ENCODE assay signal across 8 cellular contexts in the genomic region with DNA sequence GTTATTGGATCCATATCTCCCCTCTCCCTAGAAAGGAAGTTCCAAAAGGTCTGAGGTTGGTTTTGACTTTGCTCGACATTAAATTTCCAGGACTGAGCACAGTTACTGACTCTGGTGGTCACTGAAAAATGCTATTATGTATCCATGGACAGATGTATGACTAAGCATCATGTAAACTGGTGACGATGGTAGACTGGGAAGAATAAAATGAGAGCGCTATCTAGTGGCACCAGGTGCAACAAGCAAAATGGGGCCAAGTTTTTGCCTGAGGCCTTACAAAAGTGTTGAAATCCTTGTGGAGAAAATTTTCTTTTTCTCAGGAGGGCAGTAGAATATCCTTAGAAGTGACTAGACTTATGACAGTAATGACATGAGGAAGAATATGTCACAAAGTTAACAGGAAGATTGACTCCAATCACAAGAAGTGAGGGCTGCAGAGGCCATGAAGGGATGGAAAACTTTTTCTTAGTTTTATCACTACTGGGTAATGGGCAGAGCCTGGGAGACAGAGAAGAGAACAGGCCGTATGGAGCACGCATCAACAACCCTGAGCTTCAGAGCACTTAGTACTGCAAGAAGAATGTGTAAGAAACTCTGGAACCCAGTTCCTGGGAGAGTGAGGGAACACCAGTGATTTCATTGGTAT.
DNase-seq lines count a peak whose midpoint lies in the region; ATAC-seq, FAIRE-seq and TF ChIP-seq lines count a peak whose summit lies in the region.

No MANE protein-coding gene starts in this region.

- TF ChIP-seq POLR2A in K562 (conservative IDR thresholded peaks at IDR 0.05), result no peak
- TF ChIP-seq POLR2A in stomach (IDR thresholded peaks at IDR 0.05), result no peak

- peak; percentile 89 for FAIRE-seq in K562 (lab: Jason Lieb, UNC)

- no peak overlapping the region for H3K4me2 ChIP-seq in K562 (ENCODE audit: insufficient read depth, low read length)

- CTCF ChIA-PET in K562 (lab: Yijun Ruan, JAX; ENCODE audit: low intra/inter-chr PET ratio), result interaction anchor here (0.5 to 9.0 kb wide), 6 partner anchors 25 to 270 kb away, joined by 3 to 106 read pairs (median 4); no protein-coding TSS in a partner anchor

- intact Hi-C loops in K562 (cut with micrococcal nuclease) (loop anchor here (1.0 kb wide), 2 partner anchors 47 to 265 kb away; no protein-coding TSS in a partner anchor), stomach (cut with DNase I; ENCODE audit: low total_unique reads) (no loop called here)

- H3K4me3 ChIP-seq in K562 (no peak overlapping the region), stomach (no peak overlapping the region)

- H3K4me3 Mint-ChIP-seq in immature natural killer cell, result no peak overlapping the region

- H3K9me3 ChIP-seq in K562 (replicated peaks; ENCODE audit: control insufficient read depth, insufficient read depth, low read depth, low read length) (no peaks in the 10 kb centered on the region), stomach (no peaks in the 10 kb centered on the region)

- H3K9me1 ChIP-seq in K562 (ENCODE audit: control insufficient read depth, insufficient read depth, low read length), result no peaks in the 10 kb centered on the region

- H3K27me3 ChIP-seq in K562 (ENCODE audit: control insufficient read depth in 2 of 2, insufficient read depth in 2 of 2, low read length in 2 of 2) (peaks cover 4 to 10% of the 10 kb centered on the region in 2 experiments; a peak in 2 of 5 replicates), stomach (no peaks in the 10 kb centered on the region)

- H3K9ac ChIP-seq in K562 (ENCODE audit: insufficient read depth in 1 of 2, low read depth in 2 of 2, low read length in 2 of 2), result no peak overlapping the region

- in situ Hi-C loops in K562 (cut with MboI), result loop anchor here (25.0 kb wide), 1 partner anchor 250 kb away; no protein-coding TSS in a partner anchor

- H3K27me3 Mint-ChIP-seq in immature natural killer cell (ENCODE audit: low read depth in 3 of 3), result no peaks in the 10 kb centered on the region

- H3K4me1 Mint-ChIP-seq in immature natural killer cell, result no peaks in the 10 kb centered on the region

- TF ChIP-seq CTCF in 22Rv1 (IDR thresholded peaks at IDR 0.05) (peak; percentile 86), K562 (IDR thresholded peaks at IDR 0.05 in 2 of 3, conservative IDR thresholded peaks at IDR 0.05 in 1 of 3; ENCODE audit: insufficient read depth in 2 of 3, low read depth in 1 of 3, low read length in 3 of 3) (peak; percentile 85 to 96 (median 88)), stomach (IDR thresholded peaks at IDR 0.05) (peak in 4 of 7 experiments; percentile 20 to 35 (median 34))

- DNase-seq in EL, result peak; percentile 82
- DNase-seq in NOMO-1 treated with DMSO at 0.1 percent for 48 hours (lab: John Stamatoyannopoulos, UW; ENCODE audit: unreplicated experiment), result peak; percentile 77
- DNase-seq in K562 (ENCODE audit: extremely low read depth in 1 of 4, low spot score in 3 of 4), result peak; percentile 37 to 79 (median 52)
- DNase-seq in immature natural killer cell, result peak in 2 of 3 donors; percentile 12 to 26
- no peak for DNase-seq in stomach
- no peak for DNase-seq in NK-92 (lab: John Stamatoyannopoulos, UW; ENCODE audit: unreplicated experiment)

- POLR2A ChIA-PET in K562 (lab: Yijun Ruan, JAX), result interaction anchor here (0.6 to 1.6 kb wide), 3 partner anchors 11 to 344 kb away, joined by 3 to 4 read pairs (median 3); no protein-coding TSS in a partner anchor

- H3K4me1 ChIP-seq in K562 (replicated peaks in 1 of 2; ENCODE audit: control insufficient read depth in 2 of 2, insufficient read depth in 2 of 2, low read length in 2 of 2) (peaks cover 0 to 4% of the 10 kb centered on the region in 2 experiments; a peak in 1 of 5 replicates), stomach (peaks cover 0 to 31% (median 4%) of the 10 kb centered on the region in 4 donors)

- no peaks in the 10 kb centered on the region for H4K20me1 ChIP-seq in K562 (replicated peaks; ENCODE audit: control insufficient read depth, insufficient read depth, low read length)

- H3K36me3 Mint-ChIP-seq in immature natural killer cell, result no peaks in the 10 kb centered on the region

- WGBS in K562 (ENCODE audit: insufficient coverage, low coverage, missing lambda C conversion rate), result 2% methylated on average over 5 of the region's 5 CpGs
- whole genome bisulfite sequencing in stomach, 5 donors, result 45 to 61% (median 52%) methylated on average over 5 of the region's 5 CpGs

- no TSS peak for BruUV-seq in K562 (replicated peaks; lab: Mats Ljungman, UMichigan)

- H3K27ac Mint-ChIP-seq in immature natural killer cell, result no peak overlapping the region

- H3K36me3 ChIP-seq in K562 (ENCODE audit: control insufficient read depth, insufficient read depth, low read length) (no peaks in the 10 kb centered on the region), stomach (no peaks in the 10 kb centered on the region)

- H3K79me2 ChIP-seq in K562 (ENCODE audit: control insufficient read depth, insufficient read depth, low read length), result no peaks in the 10 kb centered on the region

- no peaks in the 10 kb centered on the region for H3K9me3 Mint-ChIP-seq in immature natural killer cell

- peak; percentile 61 for ATAC-seq in HG03354 (IDR thresholded peaks at IDR 0.05; ENCODE audit: poor library complexity, severe bottlenecking, unreplicated experiment)
- ATAC-seq in K562, result peak; percentile 98

- H3K27ac ChIP-seq in 22Rv1 (no peak overlapping the region), K562 (ENCODE audit: extremely low read depth, low read depth, low read length) (no peak overlapping the region), stomach (no peak overlapping the region)

- peak overlapping the region; percentile 61 for H2AFZ ChIP-seq in K562 (ENCODE audit: low read depth, low read length)

- peak; percentile 32; the same call in 1 of the 2 replicates for TF ChIP-seq EP300 in K562 (IDR thresholded peaks at IDR 0.05; ENCODE audit: low read length)
- no peak for TF ChIP-seq EP300 in stomach (IDR thresholded peaks at IDR 0.05)

- peak; percentile 92 to 96 for TF ChIP-seq RAD21 in K562 (CRISPR knock-in tag; conservative IDR thresholded peaks at IDR 0.05 in 1 of 2, IDR thresholded peaks at IDR 0.05 in 1 of 2)

TF ChIP-seq in K562, 482 proteins besides CTCF, POLR2A, EP300 and RAD21 (continues in another document):
- TF ChIP-seq MYBL2 (IDR thresholded peaks at IDR 0.05; ENCODE audit: low read depth) (no peak), MYBL2 (CRISPR knock-in tag; IDR thresholded peaks at IDR 0.05; ENCODE audit: borderline replicate concordance) (no peak), SP2 (IDR thresholded peaks at IDR 0.05; ENCODE audit: extremely low read depth, low read depth, low read length, poor library complexity, severe bottlenecking) (no peak), CC2D1A (IDR thresholded peaks at IDR 0.05) (0 out of 2 replicates have a peak, but pooled peaks have one; percentile 70), ATF7 (IDR thresholded peaks at IDR 0.05) (peak; percentile 70), KLF16 (IDR thresholded peaks at IDR 0.05) (0 out of 2 replicates have a peak, but pooled peaks have one; percentile 11), RHOXF2B (CRISPR knock-in tag; conservative IDR thresholded peaks at IDR 0.05) (no peak), BACH1 (tag; IDR thresholded peaks at IDR 0.05) (0 out of 2 replicates have a peak, but pooled peaks have one; percentile 37), JUND (IDR thresholded peaks at IDR 0.05; ENCODE audit: borderline replicate concordance, low read depth, low read length) (peak; percentile 79), JUND (tag; IDR thresholded peaks at IDR 0.05; ENCODE audit: borderline replicate concordance, low read depth, low read length) (peak; percentile 78; the same call in 1 of the 3 replicates), ATF4 (CRISPR knock-in tag; IDR thresholded peaks at IDR 0.05) (no peak), FOXM1 (IDR thresholded peaks at IDR 0.05; ENCODE audit: low read depth) (no peak), FOXM1 (CRISPR knock-in tag; IDR thresholded peaks at IDR 0.05; ENCODE audit: low read depth) (no peak), JUN (IDR thresholded peaks at IDR 0.05; ENCODE audit: borderline replicate concordance, low read depth, low read length) (peak; percentile 58; the same call in 1 of the 2 replicates), JUN (CRISPR knock-in tag; IDR thresholded peaks at IDR 0.05; ENCODE audit: borderline replicate concordance) (no peak), RB1 (IDR thresholded peaks at IDR 0.05; ENCODE audit: low read depth) (peak; percentile 21; the same call in 1 of the 2 replicates), FIP1L1 (IDR thresholded peaks at IDR 0.05; ENCODE audit: low read depth, low read length, poor library complexity, severe bottlenecking) (no peak), CEBPG (CRISPR knock-in tag; IDR thresholded peaks at IDR 0.05) (no peak), CEBPG (tag; conservative IDR thresholded peaks at IDR 0.05 in 1 of 2, IDR thresholded peaks at IDR 0.05 in 1 of 2) (peak; percentile 36 to 50; a peak in 1 of 4 replicates), ATF1 (CRISPR knock-in tag; IDR thresholded peaks at IDR 0.05) (no peak), ATF1 (tag; IDR thresholded peaks at IDR 0.05) (peak; percentile 82), BHLHE40 (IDR thresholded peaks at IDR 0.05; ENCODE audit: low read length) (no peak), STAT5A (IDR thresholded peaks at IDR 0.05; ENCODE audit: borderline replicate concordance, low read length) (no peak)

Comparison
In these comparisons a context has a peak if more than half of its experiments do, and no peak if none do; other contexts are left out.
1. CTCF ChIP-seq: peak in every context shown above with its lines; median percentile 88 in K562; 86 in 22Rv1; 34 in stomach.
2. DNase-seq: peak in EL (single experiment), NOMO-1 treated with DMSO at 0.1 percent for 48 hours (single experiment), K562 (4 of 4) and immature natural killer cell (2 of 3); none in stomach (single experiment) and NK-92 (single experiment).